8 cellular contexts compared by ENCODE assay signal in genomic region chr19:858868-859843, GRCh38. TPM values are rescaled to one million over a fixed set of nuclear protein-coding genes. Genes with fewer than 3 reads are reported as not detected.
A peak's percentile ranks its signal among the peaks of the same experiment; 100 is the strongest.
DNase-seq lines count a peak whose midpoint lies in the region; ATAC-seq and TF ChIP-seq lines count a peak whose summit lies in the region.

CFD (plus strand) TSS chr19:859664; CDS start chr19:859690, 26 bp downstream.

- no peaks in the 10 kb centered on the region for H3K79me2 ChIP-seq in fibroblast of lung (ENCODE audit: control insufficient read depth, insufficient read depth, low read length)

- H3K9me3 ChIP-seq in BLaER1 = peaks cover 10% of the 10 kb centered on the region
- no peaks in the 10 kb centered on the region for H3K9me3 ChIP-seq in fibroblast of lung (ENCODE audit: control insufficient read depth, insufficient read depth, low read depth, low read length)
- no peaks in the 10 kb centered on the region for H3K9me3 ChIP-seq in neuron (ENCODE audit: low read length)

- H4K20me1 ChIP-seq in BLaER1 = peaks cover 16% of the 10 kb centered on the region
- H4K20me1 ChIP-seq in fibroblast of lung (ENCODE audit: control insufficient read depth, extremely low read depth, insufficient read depth, low read length) = no peaks in the 10 kb centered on the region

- H3K4me1 ChIP-seq in BLaER1 (peaks cover 36% of the 10 kb centered on the region), fibroblast of lung (ENCODE audit: control insufficient read depth, extremely low read depth, insufficient read depth, low read length) (no peaks in the 10 kb centered on the region), neuron (ENCODE audit: insufficient read depth, low read length) (peaks cover 2% of the 10 kb centered on the region)

- H2AFZ ChIP-seq in fibroblast of lung (ENCODE audit: low read length) (no peak within 1 kb of the TSS), neuron (ENCODE audit: low read depth, low read length) (no peak within 1 kb of the TSS)

- TF ChIP-seq POLR2A in NB4 (IDR thresholded peaks at IDR 0.05; ENCODE audit: extremely low read depth, insufficient read length) = no peak

- TF ChIP-seq CTCF in NB4 (IDR thresholded peaks at IDR 0.05; ENCODE audit: low read depth, low read length) = no peak
- TF ChIP-seq CTCF in fibroblast of lung (conservative IDR thresholded peaks at IDR 0.05 in 1 of 2, IDR thresholded peaks at IDR 0.05 in 1 of 2; ENCODE audit: low read depth in 1 of 2, low read length in 2 of 2) = no peak

- H3K36me3 ChIP-seq in BLaER1 (no peaks in the 10 kb centered on the region), fibroblast of lung (ENCODE audit: control insufficient read depth, insufficient read depth, low read length) (no peaks in the 10 kb centered on the region), neuron (ENCODE audit: insufficient read depth, low read length) (no peaks in the 10 kb centered on the region)

- H3K4me3 ChIP-seq in BLaER1 (peak within 1 kb of the TSS; percentile 57), NB4 (ENCODE audit: low read depth, low read length) (peak within 1 kb of the TSS; percentile 61), fibroblast of lung (replicated peaks in 1 of 4; ENCODE audit: control extremely low read depth in 1 of 4, insufficient read depth in 1 of 4, low read depth in 3 of 4, low read length in 4 of 4) (peak within 1 kb of the TSS in 3 of 4 experiments; percentile 26 to 56 (median 45)), neuron (ENCODE audit: low read length) (peak within 1 kb of the TSS; percentile 26)

- H3K4me2 ChIP-seq in BLaER1 (peak within 1 kb of the TSS; percentile 65), fibroblast of lung (ENCODE audit: extremely low read depth, insufficient read depth, low read length) (peak within 1 kb of the TSS; percentile 35)

- no peak for ATAC-seq in GM19328 (IDR thresholded peaks at IDR 0.05; ENCODE audit: unreplicated experiment)

- H3K27me3 ChIP-seq in BLaER1 (peaks cover 54% of the 10 kb centered on the region), fibroblast of lung (ENCODE audit: control insufficient read depth, insufficient read depth, low read length) (no peaks in the 10 kb centered on the region), neuron (ENCODE audit: insufficient read depth, low read length) (peaks cover 2% of the 10 kb centered on the region)

- H3K27ac ChIP-seq in BLaER1 = no peak within 1 kb of the TSS
- no peak within 1 kb of the TSS for H3K27ac ChIP-seq in fibroblast of lung (ENCODE audit: insufficient read depth, low read length)

- H3K9ac ChIP-seq in BLaER1 = no peak within 1 kb of the TSS
- H3K9ac ChIP-seq in fibroblast of lung (ENCODE audit: insufficient read depth, low read length) = no peak within 1 kb of the TSS

- DNase-seq in NB4 (ENCODE audit: low read depth) = peak; percentile 92
- DNase-seq in fibroblast of lung (ENCODE audit: low read depth in 2 of 2) = peak in 1 of 2 donors; percentile 78
- no peak for DNase-seq in NCI-H2227 (lab: John Stamatoyannopoulos, UW; ENCODE audit: unreplicated experiment)
- DNase-seq in KG1 (lab: John Stamatoyannopoulos, UW) = no peak
- no peak for DNase-seq in NCI-H1048 (lab: John Stamatoyannopoulos, UW)

RNA-seq across cellular contexts. Expression of gene CFD, which starts in this region (rescaled TPM):
- 18.8 and 206 TPM in 2 replicates for total RNA-seq in fibroblast of lung
- polyA plus RNA-seq in fibroblast of lung = 1.00 and 3.3 TPM in 2 replicates
- polyA plus RNA-seq in fibroblast of lung (2012) = 3.2 and 13.7 TPM in 2 replicates
- 0.59 and 0.78 TPM in 2 replicates for polyA minus RNA-seq in fibroblast of lung (ENCODE audit: low replicate concordance)
